ENCODE assay signal across 9 cellular contexts in the genomic region with DNA sequence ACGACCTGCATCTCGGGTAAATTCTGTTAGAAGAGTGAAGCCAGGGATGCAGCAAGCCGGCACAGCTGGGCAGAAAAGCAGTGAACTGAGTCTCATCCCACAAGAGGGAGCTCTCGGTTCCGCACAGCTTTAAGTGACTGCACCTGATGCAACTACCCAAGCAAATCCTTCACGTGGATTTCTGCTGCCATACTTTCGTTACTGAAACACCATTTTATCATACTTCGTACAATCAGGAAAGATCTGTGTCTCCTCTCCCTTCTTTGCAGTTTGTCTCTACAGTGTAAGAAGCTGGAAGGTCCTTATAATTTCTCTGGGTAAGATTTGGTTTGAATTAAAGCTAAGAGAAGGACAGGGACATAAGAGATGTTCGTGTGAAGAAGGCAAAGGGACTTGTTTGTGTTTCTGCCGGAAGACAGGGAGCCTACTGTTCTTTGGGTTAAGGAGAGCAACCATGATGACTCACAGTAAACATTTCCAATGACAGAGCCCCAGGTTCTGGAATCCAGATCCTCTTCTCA.
DNase-seq lines count a peak whose midpoint lies in the region; ATAC-seq and TF ChIP-seq lines count a peak whose summit lies in the region.
"Had no signal": no experiment of that assay in that cellular context is flagged by ENCODE, and none has a peak within 500 bp of the region (broad histone marks: within the 10 kb centered on the region; RNA-seq: fewer than 3 reads in every experiment).

No MANE protein-coding gene starts in this region.

- no peak for TF ChIP-seq POLR2A in stomach (IDR thresholded peaks at IDR 0.05)

- intact Hi-C loops in stomach (cut with DNase I; ENCODE audit: low total_unique reads) = no loop called here

- in situ Hi-C loops in astrocyte of the cerebellum (cut with HindIII; ENCODE audit: low sequenced_read_pairs) = no loop called here

- H3K79me2 ChIP-seq in Karpas-422 (ENCODE audit: low read length) = no peaks in the 10 kb centered on the region

- no peaks in the 10 kb centered on the region for H3K9me2 ChIP-seq in Karpas-422 (replicated peaks; ENCODE audit: insufficient read depth, low read length)

- H3K4me3 ChIP-seq in Karpas-422 (ENCODE audit: low read length) = peak overlapping the region; percentile 29; the same call in 1 of the 2 replicates
- H3K4me3 ChIP-seq in astrocyte of the cerebellum (ENCODE audit: low read depth, low read length) = no peak overlapping the region
- no peak overlapping the region for H3K4me3 ChIP-seq in stomach

- H3K27ac ChIP-seq in Karpas-422 (ENCODE audit: low read length) (no peak overlapping the region), stomach (no peak overlapping the region)

- DNase-seq in DMS114 treated with DMSO at 0.1 percent for 48 hours (lab: John Stamatoyannopoulos, UW; ENCODE audit: unreplicated experiment) = peak; percentile 22
- peak; percentile 84 for DNase-seq in Karpas-422
- DNase-seq in astrocyte of the cerebellum (ENCODE audit: low read depth) = peak; percentile 11
- peak; percentile 55 for DNase-seq in left lobe of liver (ENCODE audit: low spot score)
- no peak for DNase-seq in occipital lobe (lab: John Stamatoyannopoulos, UW)
- no peak for DNase-seq in omental fat pad (ENCODE audit: low spot score)
- no peak for DNase-seq in stomach

- no peaks in the 10 kb centered on the region for H3K9me3 ChIP-seq in Karpas-422 (ENCODE audit: low read length)
- no peaks in the 10 kb centered on the region for H3K9me3 ChIP-seq in stomach

- 14 to 25% (median 22%) methylated on average over 10 of the region's 10 CpGs for WGBS in stomach, 5 donors

- no peaks in the 10 kb centered on the region for H4K20me1 ChIP-seq in Karpas-422 (ENCODE audit: insufficient read depth, low read depth, low read length)

- H2AFZ ChIP-seq in Karpas-422 (ENCODE audit: low read length) = peak overlapping the region; percentile 81; the same call in 1 of the 2 replicates

- no peaks in the 10 kb centered on the region for H3K36me3 ChIP-seq in Karpas-422 (ENCODE audit: insufficient read depth, low read length)
- no peaks in the 10 kb centered on the region for H3K36me3 ChIP-seq in stomach

- peak; percentile 92 for ATAC-seq in GM18868 (IDR thresholded peaks at IDR 0.05; ENCODE audit: unreplicated experiment)
- peak; percentile 99 for ATAC-seq in left lobe of liver
- ATAC-seq in omental fat pad (ENCODE audit: low FRiP score) = no peak
- ATAC-seq: T-cell had no signal

- H3K4me2 ChIP-seq in Karpas-422 (ENCODE audit: low read depth, low read length, poor library complexity, severe bottlenecking) = peak overlapping the region; percentile 67

- H3K9ac ChIP-seq in Karpas-422 (ENCODE audit: low read length) = peak overlapping the region; percentile 28; the same call in 1 of the 2 replicates

- no peak for TF ChIP-seq EP300 in stomach (IDR thresholded peaks at IDR 0.05)

- H3K27me3 ChIP-seq in Karpas-422 (ENCODE audit: low read length) (no peaks in the 10 kb centered on the region), stomach (no peaks in the 10 kb centered on the region)

- TF ChIP-seq CTCF in astrocyte of the cerebellum (IDR thresholded peaks at IDR 0.05; ENCODE audit: low read depth, low read length, missing control alignments) = peak; percentile 55
- TF ChIP-seq CTCF in omental fat pad (IDR thresholded peaks at IDR 0.05) = no peak
- peak in 1 of 7 experiments; percentile 11 for TF ChIP-seq CTCF in stomach (IDR thresholded peaks at IDR 0.05)

- H3K4me1 ChIP-seq in Karpas-422 (ENCODE audit: low read length) (peaks cover 7% of the 10 kb centered on the region), stomach (no peaks in the 10 kb centered on the region)

Comparison
In these comparisons a context has a peak if more than half of its experiments do, and no peak if none do; other contexts are left out.
1. DNase-seq: peak in DMS114 treated with DMSO at 0.1 percent for 48 hours (single experiment), Karpas-422 (single experiment), astrocyte of the cerebellum (single experiment) and left lobe of liver (single experiment); none in occipital lobe (single experiment), omental fat pad (single experiment) and stomach (single experiment).